19 cellular contexts compared by ENCODE assay signal in genomic region chr10:30979956-30980355, GRCh38. TPM values are rescaled to one million over a fixed set of nuclear protein-coding genes. Genes with fewer than 3 reads are reported as not detected.
DNase-seq lines count a peak whose midpoint lies in the region; ATAC-seq and TF ChIP-seq lines count a peak whose summit lies in the region.
"Had no signal": no experiment of that assay in that cellular context is flagged by ENCODE, and none has a peak within 500 bp of the region (broad histone marks: within the 10 kb centered on the region; RNA-seq: fewer than 3 reads in every experiment).

No MANE protein-coding gene starts in this region.

- H3K36me3 ChIP-seq in RWPE2 (ENCODE audit: low read depth), result no peaks in the 10 kb centered on the region
- H3K36me3 ChIP-seq in rectal smooth muscle tissue (ENCODE audit: control insufficient read depth, insufficient read depth, low read length), result no peaks in the 10 kb centered on the region

- H3K27me3 ChIP-seq in RWPE2 (ENCODE audit: insufficient read depth, poor library complexity, severe bottlenecking), result no peaks in the 10 kb centered on the region
- H3K27me3 ChIP-seq in foreskin keratinocyte, result no peaks in the 10 kb centered on the region
- no peaks in the 10 kb centered on the region for H3K27me3 ChIP-seq in rectal smooth muscle tissue (ENCODE audit: control insufficient read depth, insufficient read depth, low read length)

- peaks cover 10% of the 10 kb centered on the region for H3K4me1 ChIP-seq in RWPE2 (ENCODE audit: insufficient read depth, poor library complexity, severe bottlenecking)
- H3K4me1 ChIP-seq in foreskin keratinocyte, result peaks cover 25% of the 10 kb centered on the region
- H3K4me1 ChIP-seq in rectal smooth muscle tissue (ENCODE audit: control insufficient read depth, insufficient read depth, low read length), result peaks cover 8% of the 10 kb centered on the region

- DNase-seq in HPDE6-E6E7 (ENCODE audit: extremely low spot score) (peak; percentile 5), RWPE2 (ENCODE audit: low spot score) (no peak), foreskin keratinocyte (peak; percentile 60 to 84), amygdala (lab: John Stamatoyannopoulos, UW) (no peak), HuH-7 (ENCODE audit: low spot score) (no peak)
- DNase-seq: ACHN; CD8-positive, alpha-beta T cell; GF-D8; HCEC 1CT; NCI-H1092; NCI-H1694; NCI-H345; NCI-H526 treated with DMSO at 0.1 percent for 48 hours; NK-92 treated with Interleukin-12 subunit alpha and Interleukin-12 subunit beta, amount 100 ng/mL, for 24 hours; PC-3 had no signal

- no peak overlapping the region for H3K9ac ChIP-seq in rectal smooth muscle tissue (ENCODE audit: low read length)

- ATAC-seq in RWPE2 (ENCODE audit: low read depth) (peak; percentile 59; the same call in 2 of the 3 replicates), foreskin keratinocyte (peak; percentile 81), HG02623 (IDR thresholded peaks at IDR 0.05; ENCODE audit: unreplicated experiment) (no peak), GM21825 (IDR thresholded peaks at IDR 0.05; ENCODE audit: unreplicated experiment) (no peak)
- ATAC-seq: CD8-positive, alpha-beta T cell; K562; PC-3 had no signal

- TF ChIP-seq CTCF in RWPE2 (IDR thresholded peaks at IDR 0.05; ENCODE audit: poor library complexity, severe bottlenecking) (no peak), foreskin keratinocyte (conservative IDR thresholded peaks at IDR 0.05) (no peak)

- H3K9me3 ChIP-seq in RWPE2 (ENCODE audit: severe bottlenecking), result peaks cover 2% of the 10 kb centered on the region

- H3K4me3 ChIP-seq in RWPE2 (ENCODE audit: severe bottlenecking), result no peak overlapping the region
- no peak overlapping the region for H3K4me3 ChIP-seq in rectal smooth muscle tissue (ENCODE audit: low read length)
- H3K4me3 ChIP-seq: K562 had no signal

- H3K27ac ChIP-seq in RWPE2 (ENCODE audit: poor library complexity, severe bottlenecking), result no peak overlapping the region
- no peak overlapping the region for H3K27ac ChIP-seq in foreskin keratinocyte
- H3K27ac ChIP-seq in rectal smooth muscle tissue (ENCODE audit: low read depth, low read length), result peak overlapping the region; percentile 38

RNA-seq across cellular contexts. Expression of gene ZNF438, which starts 51.7 kb away (rescaled TPM):
- total RNA-seq in foreskin keratinocyte, result 2.7 and 2.8 TPM in 2 replicates
- 2.0 TPM in 2 replicates for polyA plus RNA-seq in foreskin keratinocyte

Comparison
In these comparisons a context has a peak if more than half of its experiments do, and no peak if none do; other contexts are left out.
1. DNase-seq: peak in HPDE6-E6E7 (single experiment) and foreskin keratinocyte (2 of 2); none in RWPE2 (single experiment), amygdala (0 of 56) and HuH-7 (single experiment).
2. ATAC-seq: peak in RWPE2 (single experiment) and foreskin keratinocyte (single experiment); none in HG02623 (single experiment) and GM21825 (single experiment).